In the genomic region with DNA sequence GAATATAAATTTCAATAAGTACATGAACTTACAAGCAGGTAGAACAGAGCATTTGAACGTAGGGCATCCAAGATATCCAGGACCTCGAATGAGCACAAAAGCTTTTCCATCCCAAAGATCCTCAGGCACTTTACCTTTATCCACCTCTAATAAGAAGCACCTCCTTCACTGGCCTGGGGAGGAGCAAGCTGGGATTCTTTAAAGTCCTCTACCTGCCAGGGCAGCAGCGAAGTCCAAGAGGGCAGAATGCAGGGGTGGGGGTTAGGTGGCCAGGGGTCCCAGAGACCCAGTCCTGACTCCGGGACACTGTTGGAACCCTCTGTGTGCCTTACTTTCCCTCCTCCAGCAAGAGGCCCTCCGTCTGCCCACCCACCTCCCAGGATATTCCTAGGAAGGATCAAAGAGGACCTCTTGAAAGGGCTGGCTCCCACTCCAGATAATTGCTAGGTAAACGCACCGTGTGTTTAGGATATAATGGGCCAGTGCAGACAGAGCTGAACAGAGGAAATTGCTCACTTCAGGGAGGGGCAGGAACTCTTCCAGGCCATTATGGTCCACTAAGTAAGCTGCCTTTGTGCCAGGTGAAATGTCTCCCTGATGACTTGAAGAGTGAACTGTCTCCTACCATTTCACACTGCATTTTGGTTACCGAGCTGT, we compare ENCODE assay signal across 14 cellular contexts.
DNase-seq lines count a peak whose midpoint lies in the region; ATAC-seq and TF ChIP-seq lines count a peak whose summit lies in the region.
"Had no signal": no experiment of that assay in that cellular context is flagged by ENCODE, and none has a peak within 500 bp of the region (broad histone marks: within the 10 kb centered on the region; RNA-seq: fewer than 3 reads in every experiment).

No MANE protein-coding gene starts in this region.

- intact Hi-C loops in Caco-2 (cut with micrococcal nuclease; ENCODE audit: unreplicated experiment) = loop anchor here (10.0 kb wide), 1 partner anchor 245 kb away; no protein-coding TSS in a partner anchor

- H3K36me3 Mint-ChIP-seq in Caco-2 (ENCODE audit: insufficient read depth, unreplicated experiment) = peaks cover 5% of the 10 kb centered on the region
- H3K36me3 Mint-ChIP-seq: brain had no signal

- H3K36me3 ChIP-seq in Caco-2 (ENCODE audit: control insufficient read depth, insufficient read depth, low read length) (no peaks in the 10 kb centered on the region), right atrium auricular region (no peaks in the 10 kb centered on the region)
- H3K36me3 ChIP-seq: thoracic aorta had no signal

- ATAC-seq in GM19395 (IDR thresholded peaks at IDR 0.05; ENCODE audit: unreplicated experiment) = no peak
- ATAC-seq in GM19023 (IDR thresholded peaks at IDR 0.05; ENCODE audit: unreplicated experiment) = no peak
- ATAC-seq: activated T-helper 17 cell treated with anti-CD3 and anti-CD28 coated beads, Interleukin-2, amount 50 U/mL, for 72 hours had no signal

- H3K4me1 ChIP-seq in Caco-2 (peaks cover 20% of the 10 kb centered on the region), right atrium auricular region (peaks cover 0 to 3% of the 10 kb centered on the region in 2 donors)

- no peak overlapping the region for H3K4me3 Mint-ChIP-seq in Caco-2 (ENCODE audit: unreplicated experiment)
- H3K4me3 Mint-ChIP-seq: activated T-helper 17 cell treated with anti-CD3 and anti-CD28 coated beads, Interleukin-2, amount 50 U/mL, for 72 hours; brain had no signal

- H3K4me1 Mint-ChIP-seq in Caco-2 (ENCODE audit: low read depth, unreplicated experiment) = peaks cover 8% of the 10 kb centered on the region

- POLR2A ChIA-PET in Caco-2 (lab: Charles Lee) = no interaction called here

- CTCF ChIA-PET in Caco-2 (lab: Charles Lee) = no interaction called here

- H3K27ac ChIP-seq in right atrium auricular region = no peak overlapping the region
- H3K27ac ChIP-seq: thoracic aorta had no signal

- H3K27me3 ChIP-seq in Caco-2 (replicated peaks; ENCODE audit: control insufficient read depth, insufficient read depth, low read length) (no peaks in the 10 kb centered on the region), right atrium auricular region (no peaks in the 10 kb centered on the region)

- H3K27me3 Mint-ChIP-seq in Caco-2 (ENCODE audit: insufficient read depth, unreplicated experiment) = no peaks in the 10 kb centered on the region
- H3K27me3 Mint-ChIP-seq: activated T-helper 17 cell treated with anti-CD3 and anti-CD28 coated beads, Interleukin-2, amount 50 U/mL, for 72 hours had no signal

- peak overlapping the region; percentile 49 for H3K27ac Mint-ChIP-seq in Caco-2 (ENCODE audit: unreplicated experiment)
- H3K27ac Mint-ChIP-seq: activated T-helper 17 cell treated with anti-CD3 and anti-CD28 coated beads, Interleukin-2, amount 50 U/mL, for 72 hours had no signal

- no peak overlapping the region for H3K4me3 ChIP-seq in Caco-2 (ENCODE audit: low read depth, low read length)
- H3K4me3 ChIP-seq in right atrium auricular region = no peak overlapping the region
- H3K4me3 ChIP-seq: thoracic aorta had no signal

- DNase-seq in Caco-2 (peak; percentile 39 to 57), NCI-H1417 treated with DMSO at 0.1 percent for 48 hours (lab: John Stamatoyannopoulos, UW) (peak; percentile 97), NCI-H748 (lab: John Stamatoyannopoulos, UW; ENCODE audit: unreplicated experiment) (peak; percentile 99), kidney tubule cell (ENCODE audit: low spot score) (peak; percentile 43), right atrium auricular region (ENCODE audit: low spot score) (no peak), HT-29 (ENCODE audit: low spot score) (no peak)
- DNase-seq: activated CD4-positive, alpha-beta T cell treated with anti-CD3 and anti-CD28 coated beads for 1 hour; hypothalamus; Kasumi-1 had no signal

- no TSS peak for BruUV-seq in Caco-2 (replicated peaks; lab: Mats Ljungman, UMichigan)

- H3K9me3 ChIP-seq in Caco-2 (no peaks in the 10 kb centered on the region), right atrium auricular region (no peaks in the 10 kb centered on the region)
- H3K9me3 ChIP-seq: thoracic aorta had no signal

- no peaks in the 10 kb centered on the region for H3K9me3 Mint-ChIP-seq in Caco-2 (ENCODE audit: unreplicated experiment)
- H3K9me3 Mint-ChIP-seq: activated T-helper 17 cell treated with anti-CD3 and anti-CD28 coated beads, Interleukin-2, amount 50 U/mL, for 72 hours had no signal

- TF ChIP-seq CTCF in Caco-2 (IDR thresholded peaks at IDR 0.05; ENCODE audit: insufficient read depth in 1 of 2, low read depth in 1 of 2, low read length in 1 of 2, severe bottlenecking in 1 of 2, unreplicated experiment in 1 of 2) (no peak), right atrium auricular region (IDR thresholded peaks at IDR 0.05) (no peak)

Comparison
In these comparisons a context has a peak if more than half of its experiments do, and no peak if none do; other contexts are left out.
1. DNase-seq: peak in Caco-2 (2 of 2), NCI-H1417 treated with DMSO at 0.1 percent for 48 hours (single experiment), NCI-H748 (single experiment) and kidney tubule cell (single experiment); none in right atrium auricular region (single experiment) and HT-29 (single experiment).